Comparison of ENCODE assay signal across 8 cellular contexts in genomic region chr12:103434165-103435105, GRCh38.
DNase-seq lines count a peak whose midpoint lies in the region; TF ChIP-seq lines count a peak whose summit lies in the region.
"Not testable (repeated sequence)": the region's sequence is repeated elsewhere in the genome, so short reads cannot be mapped to it uniquely, and the experiment has no call there.

No MANE protein-coding gene starts in this region.

- not testable (repeated sequence) for H3K9me3 ChIP-seq in Caco-2; hepatocyte (ENCODE audit: low read depth); transverse colon

- not testable (repeated sequence) for H3K36me3 Mint-ChIP-seq in Caco-2 (ENCODE audit: insufficient read depth, unreplicated experiment); activated CD4-positive, alpha-beta memory T cell treated with anti-CD3 and anti-CD28 coated beads, Interleukin-2, amount 10 ng/mL, durations not matched to agents 7 days and 5 days (ENCODE audit: low read depth); nephron (ENCODE audit: low read depth)
- H3K36me3 Mint-ChIP-seq in activated naive CD8-positive, alpha-beta T cell treated with anti-CD3 and anti-CD28 coated beads for 36 hours, result peaks cover 19% of the 10 kb centered on the region

- H2AFZ ChIP-seq in hepatocyte, result not testable (repeated sequence)

- H3K36me3 ChIP-seq in Caco-2 (ENCODE audit: control insufficient read depth, insufficient read depth, low read length); hepatocyte (replicated peaks; ENCODE audit: insufficient read depth, low read depth); transverse colon: not testable (repeated sequence)

- in situ Hi-C loops in transverse colon (cut with MboI; ENCODE audit: low pct_ligation_motif_present in 1 of 4, low pct_unique_long_range_greater_than_20kb in 1 of 4, low sequenced_read_pairs in 3 of 4), result not testable (repeated sequence)

- H4K20me1 ChIP-seq in hepatocyte (ENCODE audit: insufficient read depth, poor library complexity, severe bottlenecking), result not testable (repeated sequence)

- H3K9me2 ChIP-seq in hepatocyte (replicated peaks; ENCODE audit: insufficient read depth), result not testable (repeated sequence)

- TSS peak; percentile 53 for BruUV-seq in Caco-2 (replicated peaks; lab: Mats Ljungman, UMichigan)

- TF ChIP-seq POLR2A in transverse colon (IDR thresholded peaks at IDR 0.05), result not testable (repeated sequence)

- DNase-seq in Caco-2, result peak; percentile 53 to 59
- peak; percentile 7 to 10 for DNase-seq in SHP77 (lab: John Stamatoyannopoulos, UW)
- peak; percentile 27 for DNase-seq in activated CD4-positive, alpha-beta memory T cell treated with anti-CD3 and anti-CD28 coated beads, Interleukin-2, amount 10 ng/mL, durations not matched to agents 7 days and 5 days
- DNase-seq in activated naive CD8-positive, alpha-beta T cell treated with anti-CD3 and anti-CD28 coated beads for 36 hours; hepatocyte (ENCODE audit: low spot score): not testable (repeated sequence)
- DNase-seq in transverse colon, result peak; percentile 14

- peak overlapping the region; percentile 49 for H3K4me2 ChIP-seq in hepatocyte

- 50% methylated on average over 32 of the region's 33 CpGs for WGBS in hepatocyte (ENCODE audit: low lambda C conversion rate, missing lambda C conversion rate)
- WGBS in transverse colon (ENCODE audit: low coverage in 1 of 2), 2 donors, result 46 to 100% methylated on average over 1 to 31 of the region's 33 CpGs

- not testable (repeated sequence) for TF ChIP-seq EP300 in Ishikawa (IDR thresholded peaks at IDR 0.05; ENCODE audit: borderline replicate concordance); transverse colon (IDR thresholded peaks at IDR 0.05; ENCODE audit: low read depth)

- H3K4me3 ChIP-seq in Caco-2 (ENCODE audit: low read depth, low read length), result peak overlapping the region; percentile 44
- H3K4me3 ChIP-seq in hepatocyte, transverse colon: not testable (repeated sequence)

- intact Hi-C loops in Caco-2 (cut with micrococcal nuclease; ENCODE audit: unreplicated experiment); transverse colon (cut with DNase I; ENCODE audit: low total_unique reads): not testable (repeated sequence)

- CTCF ChIA-PET in Caco-2 (lab: Charles Lee), result interaction anchor here (0.6 kb wide), 1 partner anchor 422 kb away, joined by 4 read pairs; no protein-coding TSS in a partner anchor
- CTCF ChIA-PET in activated CD4-positive, alpha-beta memory T cell treated with anti-CD3 and anti-CD28 coated beads, Interleukin-2, amount 10 ng/mL, durations not matched to agents 7 days and 5 days (lab: Charles Lee), result not testable (repeated sequence)

- not testable (repeated sequence) for H3K4me1 ChIP-seq in Caco-2; hepatocyte (ENCODE audit: insufficient read depth); transverse colon

- H3K79me2 ChIP-seq in hepatocyte, result not testable (repeated sequence)

- not testable (repeated sequence) for TF ChIP-seq CTCF in Caco-2 (IDR thresholded peaks at IDR 0.05; ENCODE audit: insufficient read depth in 1 of 2, low read depth in 1 of 2, low read length in 1 of 2, severe bottlenecking in 1 of 2, unreplicated experiment in 1 of 2); hepatocyte (IDR thresholded peaks at IDR 0.05; ENCODE audit: poor library complexity); nephron (IDR thresholded peaks at IDR 0.05; ENCODE audit: unreplicated experiment in 3 of 3); transverse colon (IDR thresholded peaks at IDR 0.05)

- H3K27me3 Mint-ChIP-seq in Caco-2 (ENCODE audit: insufficient read depth, unreplicated experiment); activated CD4-positive, alpha-beta memory T cell treated with anti-CD3 and anti-CD28 coated beads, Interleukin-2, amount 10 ng/mL, durations not matched to agents 7 days and 5 days; activated naive CD8-positive, alpha-beta T cell treated with anti-CD3 and anti-CD28 coated beads for 36 hours; nephron (ENCODE audit: low read depth): not testable (repeated sequence)

- not testable (repeated sequence) for TF ChIP-seq RAD21 in Ishikawa (IDR thresholded peaks at IDR 0.05; ENCODE audit: low read depth)

- H3K4me3 Mint-ChIP-seq in Caco-2 (ENCODE audit: unreplicated experiment) (peak overlapping the region; percentile 74), nephron (peak overlapping the region; percentile 47 to 71 (median 63))
- peak overlapping the region; percentile 27 for H3K4me3 Mint-ChIP-seq in activated CD4-positive, alpha-beta memory T cell treated with anti-CD3 and anti-CD28 coated beads, Interleukin-2, amount 10 ng/mL, durations not matched to agents 7 days and 5 days
- H3K4me3 Mint-ChIP-seq in activated naive CD8-positive, alpha-beta T cell treated with anti-CD3 and anti-CD28 coated beads for 36 hours, result peak overlapping the region; percentile 53

- H3K4me1 Mint-ChIP-seq in Caco-2 (ENCODE audit: low read depth, unreplicated experiment); activated CD4-positive, alpha-beta memory T cell treated with anti-CD3 and anti-CD28 coated beads, Interleukin-2, amount 10 ng/mL, durations not matched to agents 7 days and 5 days; activated naive CD8-positive, alpha-beta T cell treated with anti-CD3 and anti-CD28 coated beads for 36 hours; nephron: not testable (repeated sequence)

- POLR2A ChIA-PET in Caco-2 (lab: Charles Lee), result interaction anchor here (0.6 kb wide), 1 partner anchor 71 kb away, joined by 3 read pairs; no protein-coding TSS in a partner anchor
- POLR2A ChIA-PET in activated CD4-positive, alpha-beta memory T cell treated with anti-CD3 and anti-CD28 coated beads, Interleukin-2, amount 10 ng/mL, durations not matched to agents 7 days and 5 days (lab: Charles Lee), result not testable (repeated sequence)

- H3K27ac Mint-ChIP-seq in Caco-2 (ENCODE audit: unreplicated experiment), result peak overlapping the region; percentile 78
- peak overlapping the region; percentile 35 for H3K27ac Mint-ChIP-seq in activated CD4-positive, alpha-beta memory T cell treated with anti-CD3 and anti-CD28 coated beads, Interleukin-2, amount 10 ng/mL, durations not matched to agents 7 days and 5 days
- H3K27ac Mint-ChIP-seq in activated naive CD8-positive, alpha-beta T cell treated with anti-CD3 and anti-CD28 coated beads for 36 hours, result peak overlapping the region; percentile 68
- peak overlapping the region in 1 of 3 experiments; percentile 33 for H3K27ac Mint-ChIP-seq in nephron

- not testable (repeated sequence) for H3K27ac ChIP-seq in hepatocyte, transverse colon

- H3K27me3 ChIP-seq in Caco-2 (replicated peaks; ENCODE audit: control insufficient read depth, insufficient read depth, low read length); hepatocyte; transverse colon: not testable (repeated sequence)

- H3K9me3 Mint-ChIP-seq in Caco-2 (ENCODE audit: unreplicated experiment); nephron: not testable (repeated sequence)
- H3K9me3 Mint-ChIP-seq in activated CD4-positive, alpha-beta memory T cell treated with anti-CD3 and anti-CD28 coated beads, Interleukin-2, amount 10 ng/mL, durations not matched to agents 7 days and 5 days, result peaks cover 14% of the 10 kb centered on the region
- H3K9me3 Mint-ChIP-seq in activated naive CD8-positive, alpha-beta T cell treated with anti-CD3 and anti-CD28 coated beads for 36 hours, result peaks cover 21% of the 10 kb centered on the region

TF ChIP-seq in Ishikawa, 13 proteins besides CTCF, POLR2A, EP300 and RAD21:
- TF ChIP-seq YY1 (IDR thresholded peaks at IDR 0.05; ENCODE audit: low read depth), result peak; percentile 50; the same call in 1 of the 2 replicates
